In the genomic region with DNA sequence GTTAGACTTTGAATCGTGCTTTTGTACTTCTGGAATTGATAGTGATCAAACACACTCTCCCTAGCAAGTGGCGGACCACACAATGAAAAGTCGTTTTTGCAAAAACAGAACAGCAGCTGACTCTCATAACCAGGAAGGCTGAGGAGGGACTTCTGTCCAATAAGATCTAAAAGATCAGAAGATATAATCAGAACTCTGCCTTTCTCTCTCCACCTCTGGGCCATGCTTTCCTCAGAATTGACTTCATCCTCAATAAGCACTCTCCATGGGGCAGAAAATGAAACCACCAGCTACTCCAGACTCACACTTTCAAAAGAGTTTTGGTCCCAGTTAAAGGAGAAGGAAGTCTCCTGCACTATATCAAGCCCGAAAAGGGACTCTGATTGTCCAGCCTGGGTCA, we compare ENCODE assay signal across 1 cellular context.
A peak's percentile ranks its signal among the peaks of the same experiment; 100 is the strongest.
TF ChIP-seq lines count a peak whose summit lies in the region.

No MANE protein-coding gene starts in this region.

TF ChIP-seq in K562, 482 proteins besides CTCF, POLR2A, EP300 and RAD21:
- no peak for TF ChIP-seq KLF13 (tag; IDR thresholded peaks at IDR 0.05; ENCODE audit: borderline replicate concordance, low read depth)
- TF ChIP-seq FOSL1 (tag; conservative IDR thresholded peaks at IDR 0.05): 0 out of 2 replicates have a peak, but pooled peaks have one; percentile 3
